Comparison of ENCODE assay signal across 22 cellular contexts in genomic region chr7:101767544-101767943, GRCh38.
"Had no signal": no experiment of that assay in that cellular context is flagged by ENCODE, and none has a peak within 500 bp of the region (broad histone marks: within the 10 kb centered on the region; RNA-seq: fewer than 3 reads in every experiment).

No MANE protein-coding gene starts in this region.

- H3K36me3 ChIP-seq: gastrocnemius medialis, ovary, stomach, thyroid gland, upper lobe of right lung had no signal

- H3K4me3 ChIP-seq: gastrocnemius medialis, ovary, stomach, thyroid gland, upper lobe of right lung had no signal

- ATAC-seq: activated CD8-positive, alpha-beta memory T cell treated with anti-CD3 and anti-CD28 coated beads, Interleukin-2, amount 10 ng/mL, durations not matched to agents 7 days and 5 days; activated CD8-positive, alpha-beta T cell treated with anti-CD3 and anti-CD28 coated beads, Interleukin-2, amount 10 ng/mL, durations not matched to agents 7 days and 5 days; activated naive CD8-positive, alpha-beta T cell treated with anti-CD3 and anti-CD28 coated beads, Interleukin-2, amount 50 U/mL, for 24 hours; gastrocnemius medialis; left cardiac atrium; left ventricle myocardium superior; stimulated activated naive B cell treated with anti-CD40 and anti-IgM and Interleukin-4, amounts not matched to agents 10 μg/mL and 1 μg/mL and 100 μg/mL, for 72 hours; upper lobe of right lung had no signal

- DNase-seq: activated CD4-positive, alpha-beta T cell treated with anti-CD3 and anti-CD28 coated beads, Interleukin-2, amount 10 ng/mL, durations not matched to agents 7 days and 5 days; activated CD4-positive, CD25-positive, alpha-beta regulatory T cell treated with anti-CD3 and anti-CD28 coated beads, Interleukin-2, amount 50 U/mL, for 72 hours; activated CD8-positive, alpha-beta memory T cell treated with anti-CD3 and anti-CD28 coated beads, Interleukin-2, amount 10 ng/mL, durations not matched to agents 7 days and 5 days; activated CD8-positive, alpha-beta T cell treated with anti-CD3 and anti-CD28 coated beads, Interleukin-2, amount 10 ng/mL, durations not matched to agents 7 days and 5 days; activated naive CD8-positive, alpha-beta T cell treated with anti-CD3 and anti-CD28 coated beads, Interleukin-2, amount 50 U/mL, for 24 hours; activated T-cell treated with anti-CD3 and anti-CD28 coated beads, Interleukin-2, amount 50 U/mL, for 48 hours; amygdala; effector CD4-positive, alpha-beta T cell; gastrocnemius medialis; glutamatergic neuron; left cardiac atrium; left ventricle myocardium superior; ovary; retina; stimulated activated CD4-positive, alpha-beta T cell treated with anti-CD3 and anti-CD28 coated beads, Interleukin-15, amount 100 ng/mL, for 24 hours; stimulated activated CD4-positive, alpha-beta T cell treated with anti-CD3 and anti-CD28 coated beads, Interleukin-2, amount 100 ng/mL, for 24 hours; stimulated activated naive B cell treated with anti-CD40 and anti-IgM and Interleukin-4, amounts not matched to agents 10 μg/mL and 1 μg/mL and 100 μg/mL, for 72 hours; stomach; T-helper 9 cell; thyroid gland; upper lobe of right lung had no signal

- H3K4me1 ChIP-seq: gastrocnemius medialis, stomach, thyroid gland, upper lobe of right lung had no signal

- H3K27me3 ChIP-seq: ovary, thyroid gland, upper lobe of right lung had no signal

- H3K27ac ChIP-seq: epithelial cell of prostate, gastrocnemius medialis, ovary, stomach, thyroid gland, upper lobe of right lung had no signal

- H3K9me3 ChIP-seq: gastrocnemius medialis, ovary, stomach, thyroid gland, upper lobe of right lung had no signal
